In the genomic region with DNA sequence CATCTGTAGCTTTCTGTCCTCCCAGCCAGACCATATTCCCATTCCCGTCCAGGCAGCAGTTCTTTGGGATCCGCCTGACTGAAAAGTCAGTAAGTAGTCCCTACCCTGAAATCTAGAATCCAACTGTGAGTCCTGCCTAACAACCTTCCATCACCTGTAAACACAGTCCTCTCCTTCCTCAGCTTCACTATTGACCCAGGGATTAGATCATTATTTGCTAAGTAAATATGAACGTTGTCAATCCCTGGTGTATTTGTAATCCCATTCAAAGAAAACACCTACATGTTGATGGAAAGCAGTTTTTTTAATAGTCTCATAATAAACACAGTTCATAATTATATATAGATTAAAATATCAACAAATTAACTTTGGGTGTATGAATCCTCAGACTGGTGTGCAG, we compare ENCODE assay signal across 1 cellular context.
TF ChIP-seq lines count a peak whose summit lies in the region.

No MANE protein-coding gene starts in this region.

TF ChIP-seq in HepG2, 621 proteins besides CTCF, POLR2A, EP300 and RAD21 (continued from another document and continues in another):
- TF ChIP-seq, protein P1, sequence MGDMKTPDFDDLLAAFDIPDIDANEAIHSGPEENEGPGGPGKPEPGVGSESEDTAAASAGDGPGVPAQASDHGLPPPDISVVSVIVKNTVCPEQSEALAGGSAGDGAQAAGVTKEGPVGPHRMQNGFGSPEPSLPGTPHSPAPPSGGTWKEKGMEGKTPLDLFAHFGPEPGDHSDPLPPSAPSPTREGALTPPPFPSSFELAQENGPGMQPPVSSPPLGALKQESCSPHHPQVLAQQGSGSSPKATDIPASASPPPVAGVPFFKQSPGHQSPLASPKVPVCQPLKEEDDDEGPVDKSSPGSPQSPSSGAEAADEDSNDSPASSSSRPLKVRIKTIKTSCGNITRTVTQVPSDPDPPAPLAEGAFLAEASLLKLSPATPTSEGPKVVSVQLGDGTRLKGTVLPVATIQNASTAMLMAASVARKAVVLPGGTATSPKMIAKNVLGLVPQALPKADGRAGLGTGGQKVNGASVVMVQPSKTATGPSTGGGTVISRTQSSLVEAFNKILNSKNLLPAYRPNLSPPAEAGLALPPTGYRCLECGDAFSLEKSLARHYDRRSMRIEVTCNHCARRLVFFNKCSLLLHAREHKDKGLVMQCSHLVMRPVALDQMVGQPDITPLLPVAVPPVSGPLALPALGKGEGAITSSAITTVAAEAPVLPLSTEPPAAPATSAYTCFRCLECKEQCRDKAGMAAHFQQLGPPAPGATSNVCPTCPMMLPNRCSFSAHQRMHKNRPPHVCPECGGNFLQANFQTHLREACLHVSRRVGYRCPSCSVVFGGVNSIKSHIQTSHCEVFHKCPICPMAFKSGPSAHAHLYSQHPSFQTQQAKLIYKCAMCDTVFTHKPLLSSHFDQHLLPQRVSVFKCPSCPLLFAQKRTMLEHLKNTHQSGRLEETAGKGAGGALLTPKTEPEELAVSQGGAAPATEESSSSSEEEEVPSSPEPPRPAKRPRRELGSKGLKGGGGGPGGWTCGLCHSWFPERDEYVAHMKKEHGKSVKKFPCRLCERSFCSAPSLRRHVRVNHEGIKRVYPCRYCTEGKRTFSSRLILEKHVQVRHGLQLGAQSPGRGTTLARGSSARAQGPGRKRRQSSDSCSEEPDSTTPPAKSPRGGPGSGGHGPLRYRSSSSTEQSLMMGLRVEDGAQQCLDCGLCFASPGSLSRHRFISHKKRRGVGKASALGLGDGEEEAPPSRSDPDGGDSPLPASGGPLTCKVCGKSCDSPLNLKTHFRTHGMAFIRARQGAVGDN (CRISPR knock-in tag; IDR thresholded peaks at IDR 0.05), result no peak
- TF ChIP-seq ZNF224 (CRISPR knock-in tag; IDR thresholded peaks at IDR 0.05) (no peak), PCBP2 (optimal IDR thresholded peaks at IDR 0.05; ENCODE audit: low read depth, low read length, poor library complexity, severe bottlenecking) (no peak), ZNF75D (CRISPR knock-in tag; IDR thresholded peaks at IDR 0.05; ENCODE audit: borderline replicate concordance) (no peak), ZNF746 (CRISPR knock-in tag; IDR thresholded peaks at IDR 0.05) (no peak), NPAS2 (CRISPR knock-in tag; IDR thresholded peaks at IDR 0.05; ENCODE audit: borderline replicate concordance) (no peak), CHCHD3 (CRISPR knock-in tag; IDR thresholded peaks at IDR 0.05) (no peak), ZKSCAN8 (CRISPR knock-in tag; IDR thresholded peaks at IDR 0.05; ENCODE audit: borderline replicate concordance) (peak; percentile 86; the same call in 1 of the 2 replicates), SP5 (CRISPR knock-in tag; IDR thresholded peaks at IDR 0.05; ENCODE audit: borderline replicate concordance, low read depth) (peak; percentile 76), ZNF337 (CRISPR knock-in tag; IDR thresholded peaks at IDR 0.05; ENCODE audit: borderline replicate concordance, low read depth) (no peak), ZIK1 (CRISPR knock-in tag; IDR thresholded peaks at IDR 0.05; ENCODE audit: borderline replicate concordance, low read depth) (no peak), ZNF776 (CRISPR knock-in tag; IDR thresholded peaks at IDR 0.05) (no peak), SSRP1 (CRISPR knock-in tag; IDR thresholded peaks at IDR 0.05) (no peak), MATR3 (CRISPR knock-in tag; IDR thresholded peaks at IDR 0.05) (no peak), ZNF768 (CRISPR knock-in tag; IDR thresholded peaks at IDR 0.05) (no peak), ZNF33B (CRISPR knock-in tag; IDR thresholded peaks at IDR 0.05) (no peak), EED (CRISPR knock-in tag; IDR thresholded peaks at IDR 0.05) (no peak), ZNF552 (CRISPR knock-in tag; IDR thresholded peaks at IDR 0.05; ENCODE audit: borderline replicate concordance) (no peak), ZNF547 (CRISPR knock-in tag; IDR thresholded peaks at IDR 0.05) (no peak), RNF2 (conservative IDR thresholded peaks at IDR 0.05; ENCODE audit: low read depth) (no peak), ETV6 (CRISPR knock-in tag; conservative IDR thresholded peaks at IDR 0.05) (no peak), KDM2A (CRISPR knock-in tag; IDR thresholded peaks at IDR 0.05; ENCODE audit: borderline replicate concordance, low read depth) (no peak), ZEB1 (IDR thresholded peaks at IDR 0.05; ENCODE audit: insufficient replicate concordance, low read depth) (no peak), ZNF12 (CRISPR knock-in tag; IDR thresholded peaks at IDR 0.05) (no peak), MBD4 (IDR thresholded peaks at IDR 0.05; ENCODE audit: borderline replicate concordance, low read length) (no peak), ESRRA (CRISPR knock-in tag; IDR thresholded peaks at IDR 0.05; ENCODE audit: low read depth) (no peak), JUNB (CRISPR knock-in tag; IDR thresholded peaks at IDR 0.05; ENCODE audit: borderline replicate concordance) (no peak; the same call in 1 of the 2 replicates), ZFY (CRISPR knock-in tag; IDR thresholded peaks at IDR 0.05) (no peak), ZFP37 (CRISPR knock-in tag; IDR thresholded peaks at IDR 0.05; ENCODE audit: borderline replicate concordance) (no peak), KDM4B (CRISPR knock-in tag; IDR thresholded peaks at IDR 0.05) (no peak)
- TF ChIP-seq, protein P2, sequence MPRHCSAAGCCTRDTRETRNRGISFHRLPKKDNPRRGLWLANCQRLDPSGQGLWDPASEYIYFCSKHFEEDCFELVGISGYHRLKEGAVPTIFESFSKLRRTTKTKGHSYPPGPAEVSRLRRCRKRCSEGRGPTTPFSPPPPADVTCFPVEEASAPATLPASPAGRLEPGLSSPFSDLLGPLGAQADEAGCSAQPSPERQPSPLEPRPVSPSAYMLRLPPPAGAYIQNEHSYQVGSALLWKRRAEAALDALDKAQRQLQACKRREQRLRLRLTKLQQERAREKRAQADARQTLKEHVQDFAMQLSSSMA (CRISPR knock-in tag; IDR thresholded peaks at IDR 0.05), result no peak
- TF ChIP-seq, protein P3, sequence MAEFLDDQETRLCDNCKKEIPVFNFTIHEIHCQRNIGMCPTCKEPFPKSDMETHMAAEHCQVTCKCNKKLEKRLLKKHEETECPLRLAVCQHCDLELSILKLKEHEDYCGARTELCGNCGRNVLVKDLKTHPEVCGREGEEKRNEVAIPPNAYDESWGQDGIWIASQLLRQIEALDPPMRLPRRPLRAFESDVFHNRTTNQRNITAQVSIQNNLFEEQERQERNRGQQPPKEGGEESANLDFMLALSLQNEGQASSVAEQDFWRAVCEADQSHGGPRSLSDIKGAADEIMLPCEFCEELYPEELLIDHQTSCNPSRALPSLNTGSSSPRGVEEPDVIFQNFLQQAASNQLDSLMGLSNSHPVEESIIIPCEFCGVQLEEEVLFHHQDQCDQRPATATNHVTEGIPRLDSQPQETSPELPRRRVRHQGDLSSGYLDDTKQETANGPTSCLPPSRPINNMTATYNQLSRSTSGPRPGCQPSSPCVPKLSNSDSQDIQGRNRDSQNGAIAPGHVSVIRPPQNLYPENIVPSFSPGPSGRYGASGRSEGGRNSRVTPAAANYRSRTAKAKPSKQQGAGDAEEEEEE (CRISPR knock-in tag; IDR thresholded peaks at IDR 0.05; ENCODE audit: borderline replicate concordance), result no peak
- TF ChIP-seq, protein P4, sequence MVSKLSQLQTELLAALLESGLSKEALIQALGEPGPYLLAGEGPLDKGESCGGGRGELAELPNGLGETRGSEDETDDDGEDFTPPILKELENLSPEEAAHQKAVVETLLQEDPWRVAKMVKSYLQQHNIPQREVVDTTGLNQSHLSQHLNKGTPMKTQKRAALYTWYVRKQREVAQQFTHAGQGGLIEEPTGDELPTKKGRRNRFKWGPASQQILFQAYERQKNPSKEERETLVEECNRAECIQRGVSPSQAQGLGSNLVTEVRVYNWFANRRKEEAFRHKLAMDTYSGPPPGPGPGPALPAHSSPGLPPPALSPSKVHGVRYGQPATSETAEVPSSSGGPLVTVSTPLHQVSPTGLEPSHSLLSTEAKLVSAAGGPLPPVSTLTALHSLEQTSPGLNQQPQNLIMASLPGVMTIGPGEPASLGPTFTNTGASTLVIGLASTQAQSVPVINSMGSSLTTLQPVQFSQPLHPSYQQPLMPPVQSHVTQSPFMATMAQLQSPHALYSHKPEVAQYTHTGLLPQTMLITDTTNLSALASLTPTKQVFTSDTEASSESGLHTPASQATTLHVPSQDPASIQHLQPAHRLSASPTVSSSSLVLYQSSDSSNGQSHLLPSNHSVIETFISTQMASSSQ (IDR thresholded peaks at IDR 0.05; ENCODE audit: low read depth), result peak; percentile 45; the same call in 1 of the 2 replicates
- TF ChIP-seq, protein P4 (CRISPR knock-in tag; IDR thresholded peaks at IDR 0.05; ENCODE audit: borderline replicate concordance), result no peak
- TF ChIP-seq, protein P5, sequence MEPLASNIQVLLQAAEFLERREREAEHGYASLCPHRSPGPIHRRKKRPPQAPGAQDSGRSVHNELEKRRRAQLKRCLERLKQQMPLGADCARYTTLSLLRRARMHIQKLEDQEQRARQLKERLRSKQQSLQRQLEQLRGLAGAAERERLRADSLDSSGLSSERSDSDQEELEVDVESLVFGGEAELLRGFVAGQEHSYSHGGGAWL (CRISPR knock-in tag; IDR thresholded peaks at IDR 0.05), result no peak
- TF ChIP-seq, protein P6, sequence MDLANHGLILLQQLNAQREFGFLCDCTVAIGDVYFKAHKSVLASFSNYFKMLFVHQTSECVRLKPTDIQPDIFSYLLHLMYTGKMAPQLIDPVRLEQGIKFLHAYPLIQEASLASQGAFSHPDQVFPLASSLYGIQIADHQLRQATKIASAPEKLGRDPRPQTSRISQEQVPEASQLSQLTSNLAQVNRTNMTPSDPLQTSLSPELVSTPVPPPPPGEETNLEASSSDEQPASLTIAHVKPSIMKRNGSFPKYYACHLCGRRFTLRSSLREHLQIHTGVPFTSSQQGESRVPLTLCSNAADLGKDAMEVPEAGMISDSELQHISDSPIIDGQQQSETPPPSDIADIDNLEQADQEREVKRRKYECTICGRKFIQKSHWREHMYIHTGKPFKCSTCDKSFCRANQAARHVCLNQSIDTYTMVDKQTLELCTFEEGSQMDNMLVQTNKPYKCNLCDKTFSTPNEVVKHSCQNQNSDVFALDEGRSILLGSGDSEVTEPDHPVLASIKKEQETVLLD (CRISPR knock-in tag; IDR thresholded peaks at IDR 0.05; ENCODE audit: low read depth), result no peak
- TF ChIP-seq, protein P7, sequence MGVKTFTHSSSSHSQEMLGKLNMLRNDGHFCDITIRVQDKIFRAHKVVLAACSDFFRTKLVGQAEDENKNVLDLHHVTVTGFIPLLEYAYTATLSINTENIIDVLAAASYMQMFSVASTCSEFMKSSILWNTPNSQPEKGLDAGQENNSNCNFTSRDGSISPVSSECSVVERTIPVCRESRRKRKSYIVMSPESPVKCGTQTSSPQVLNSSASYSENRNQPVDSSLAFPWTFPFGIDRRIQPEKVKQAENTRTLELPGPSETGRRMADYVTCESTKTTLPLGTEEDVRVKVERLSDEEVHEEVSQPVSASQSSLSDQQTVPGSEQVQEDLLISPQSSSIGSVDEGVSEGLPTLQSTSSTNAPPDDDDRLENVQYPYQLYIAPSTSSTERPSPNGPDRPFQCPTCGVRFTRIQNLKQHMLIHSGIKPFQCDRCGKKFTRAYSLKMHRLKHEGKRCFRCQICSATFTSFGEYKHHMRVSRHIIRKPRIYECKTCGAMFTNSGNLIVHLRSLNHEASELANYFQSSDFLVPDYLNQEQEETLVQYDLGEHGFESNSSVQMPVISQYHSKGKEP (CRISPR knock-in tag; IDR thresholded peaks at IDR 0.05), result no peak
- TF ChIP-seq, protein P8, sequence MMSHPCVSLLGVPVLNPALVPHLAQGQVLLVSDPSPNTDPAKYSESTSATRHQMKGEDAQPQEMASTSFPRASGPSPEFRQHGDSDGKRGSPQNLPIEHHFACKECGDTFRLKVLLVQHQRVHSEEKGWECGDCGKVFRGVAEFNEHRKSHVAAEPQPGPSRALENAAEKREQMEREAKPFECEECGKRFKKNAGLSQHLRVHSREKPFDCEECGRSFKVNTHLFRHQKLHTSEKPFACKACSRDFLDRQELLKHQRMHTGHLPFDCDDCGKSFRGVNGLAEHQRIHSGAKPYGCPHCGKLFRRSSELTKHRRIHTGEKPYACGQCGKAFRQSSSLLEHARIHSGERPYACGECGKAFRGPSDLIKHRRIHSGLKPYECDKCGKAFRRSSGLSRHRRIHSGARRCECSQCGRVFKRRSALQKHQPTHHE (CRISPR knock-in tag; IDR thresholded peaks at IDR 0.05; ENCODE audit: borderline replicate concordance), result no peak
- TF ChIP-seq, protein P9, sequence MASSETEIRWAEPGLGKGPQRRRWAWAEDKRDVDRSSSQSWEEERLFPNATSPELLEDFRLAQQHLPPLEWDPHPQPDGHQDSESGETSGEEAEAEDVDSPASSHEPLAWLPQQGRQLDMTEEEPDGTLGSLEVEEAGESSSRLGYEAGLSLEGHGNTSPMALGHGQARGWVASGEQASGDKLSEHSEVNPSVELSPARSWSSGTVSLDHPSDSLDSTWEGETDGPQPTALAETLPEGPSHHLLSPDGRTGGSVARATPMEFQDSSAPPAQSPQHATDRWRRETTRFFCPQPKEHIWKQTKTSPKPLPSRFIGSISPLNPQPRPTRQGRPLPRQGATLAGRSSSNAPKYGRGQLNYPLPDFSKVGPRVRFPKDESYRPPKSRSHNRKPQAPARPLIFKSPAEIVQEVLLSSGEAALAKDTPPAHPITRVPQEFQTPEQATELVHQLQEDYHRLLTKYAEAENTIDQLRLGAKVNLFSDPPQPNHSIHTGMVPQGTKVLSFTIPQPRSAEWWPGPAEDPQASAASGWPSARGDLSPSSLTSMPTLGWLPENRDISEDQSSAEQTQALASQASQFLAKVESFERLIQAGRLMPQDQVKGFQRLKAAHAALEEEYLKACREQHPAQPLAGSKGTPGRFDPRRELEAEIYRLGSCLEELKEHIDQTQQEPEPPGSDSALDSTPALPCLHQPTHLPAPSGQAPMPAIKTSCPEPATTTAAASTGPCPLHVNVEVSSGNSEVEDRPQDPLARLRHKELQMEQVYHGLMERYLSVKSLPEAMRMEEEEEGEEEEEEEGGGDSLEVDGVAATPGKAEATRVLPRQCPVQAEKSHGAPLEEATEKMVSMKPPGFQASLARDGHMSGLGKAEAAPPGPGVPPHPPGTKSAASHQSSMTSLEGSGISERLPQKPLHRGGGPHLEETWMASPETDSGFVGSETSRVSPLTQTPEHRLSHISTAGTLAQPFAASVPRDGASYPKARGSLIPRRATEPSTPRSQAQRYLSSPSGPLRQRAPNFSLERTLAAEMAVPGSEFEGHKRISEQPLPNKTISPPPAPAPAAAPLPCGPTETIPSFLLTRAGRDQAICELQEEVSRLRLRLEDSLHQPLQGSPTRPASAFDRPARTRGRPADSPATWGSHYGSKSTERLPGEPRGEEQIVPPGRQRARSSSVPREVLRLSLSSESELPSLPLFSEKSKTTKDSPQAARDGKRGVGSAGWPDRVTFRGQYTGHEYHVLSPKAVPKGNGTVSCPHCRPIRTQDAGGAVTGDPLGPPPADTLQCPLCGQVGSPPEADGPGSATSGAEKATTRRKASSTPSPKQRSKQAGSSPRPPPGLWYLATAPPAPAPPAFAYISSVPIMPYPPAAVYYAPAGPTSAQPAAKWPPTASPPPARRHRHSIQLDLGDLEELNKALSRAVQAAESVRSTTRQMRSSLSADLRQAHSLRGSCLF (CRISPR knock-in tag; IDR thresholded peaks at IDR 0.05; ENCODE audit: borderline replicate concordance), result no peak
